1 cellular context compared by ENCODE assay signal in the genomic region with DNA sequence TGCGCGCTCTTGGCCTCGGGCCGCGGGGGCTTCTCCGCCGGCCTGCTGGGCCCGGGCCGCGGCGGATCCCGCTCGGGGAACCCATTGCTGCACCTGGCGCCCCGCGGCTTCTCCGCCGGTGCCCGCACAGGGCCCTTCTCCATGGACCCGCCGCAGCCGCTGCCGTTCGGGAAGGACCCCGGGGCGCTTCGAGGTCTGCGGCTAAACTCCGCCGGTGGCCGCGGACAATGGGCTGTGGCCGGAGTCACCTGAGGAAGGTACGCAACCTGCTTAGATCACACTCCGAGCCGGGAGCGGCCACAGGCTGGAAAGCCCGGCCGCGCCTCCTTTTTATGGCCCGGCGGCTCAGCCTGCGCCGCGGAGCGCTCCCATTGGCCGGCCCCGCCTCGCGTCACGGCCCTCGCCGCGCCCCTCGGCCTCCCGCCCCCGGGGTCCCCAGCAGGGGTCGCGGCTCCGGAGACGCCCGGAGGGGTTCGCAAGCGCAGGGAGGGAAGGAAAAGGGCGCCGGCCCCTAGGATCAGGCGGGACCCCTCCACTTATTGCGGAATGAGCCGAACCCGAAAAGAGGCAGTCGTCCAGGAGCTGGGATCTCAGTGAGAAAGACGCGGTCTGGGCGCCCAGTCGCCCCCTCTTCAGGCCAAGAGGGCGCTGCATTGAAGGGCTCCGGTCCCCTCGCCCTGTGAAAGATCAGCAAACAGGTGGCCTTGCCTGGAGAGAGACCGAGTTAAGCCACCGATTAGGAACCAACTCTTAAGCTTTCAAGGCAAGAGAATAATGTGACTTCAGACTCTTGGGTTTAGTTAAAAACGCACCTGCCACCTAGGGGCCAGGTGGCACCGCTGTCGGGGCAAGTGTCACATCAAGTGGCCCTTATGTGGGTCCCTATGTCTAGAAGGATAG.
A peak's percentile ranks its signal among the peaks of the same experiment; 100 is the strongest.
TF ChIP-seq lines count a peak whose summit lies in the region.

A gene with protein sequence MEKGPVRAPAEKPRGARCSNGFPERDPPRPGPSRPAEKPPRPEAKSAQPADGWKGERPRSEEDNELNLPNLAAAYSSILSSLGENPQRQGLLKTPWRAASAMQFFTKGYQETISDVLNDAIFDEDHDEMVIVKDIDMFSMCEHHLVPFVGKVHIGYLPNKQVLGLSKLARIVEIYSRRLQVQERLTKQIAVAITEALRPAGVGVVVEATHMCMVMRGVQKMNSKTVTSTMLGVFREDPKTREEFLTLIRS (minus strand): TSS at position 306 of the 900 bp plus-strand sequence. CDS start 163 bp downstream, at position 143.

TF ChIP-seq in K562, 482 proteins besides CTCF, POLR2A, EP300 and RAD21 (continued from another document and continues in another):
- TF ChIP-seq, protein P1, sequence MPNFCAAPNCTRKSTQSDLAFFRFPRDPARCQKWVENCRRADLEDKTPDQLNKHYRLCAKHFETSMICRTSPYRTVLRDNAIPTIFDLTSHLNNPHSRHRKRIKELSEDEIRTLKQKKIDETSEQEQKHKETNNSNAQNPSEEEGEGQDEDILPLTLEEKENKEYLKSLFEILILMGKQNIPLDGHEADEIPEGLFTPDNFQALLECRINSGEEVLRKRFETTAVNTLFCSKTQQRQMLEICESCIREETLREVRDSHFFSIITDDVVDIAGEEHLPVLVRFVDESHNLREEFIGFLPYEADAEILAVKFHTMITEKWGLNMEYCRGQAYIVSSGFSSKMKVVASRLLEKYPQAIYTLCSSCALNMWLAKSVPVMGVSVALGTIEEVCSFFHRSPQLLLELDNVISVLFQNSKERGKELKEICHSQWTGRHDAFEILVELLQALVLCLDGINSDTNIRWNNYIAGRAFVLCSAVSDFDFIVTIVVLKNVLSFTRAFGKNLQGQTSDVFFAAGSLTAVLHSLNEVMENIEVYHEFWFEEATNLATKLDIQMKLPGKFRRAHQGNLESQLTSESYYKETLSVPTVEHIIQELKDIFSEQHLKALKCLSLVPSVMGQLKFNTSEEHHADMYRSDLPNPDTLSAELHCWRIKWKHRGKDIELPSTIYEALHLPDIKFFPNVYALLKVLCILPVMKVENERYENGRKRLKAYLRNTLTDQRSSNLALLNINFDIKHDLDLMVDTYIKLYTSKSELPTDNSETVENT (CRISPR knock-in tag; IDR thresholded peaks at IDR 0.05), result no peak
- TF ChIP-seq GATAD2B (IDR thresholded peaks at IDR 0.05; ENCODE audit: borderline replicate concordance) (peak; percentile 24; the same call in 1 of the 2 replicates), LEF1 (IDR thresholded peaks at IDR 0.05) (no peak), DEAF1 (CRISPR knock-in tag; IDR thresholded peaks at IDR 0.05) (no peak), RNF219 (CRISPR knock-in tag; IDR thresholded peaks at IDR 0.05) (no peak), KLF16 (IDR thresholded peaks at IDR 0.05) (no peak), BCL6 (CRISPR knock-in tag; IDR thresholded peaks at IDR 0.05) (no peak), HDAC1 (IDR thresholded peaks at IDR 0.05) (no peak), NCOA6 (IDR thresholded peaks at IDR 0.05) (no peak), CBX3 (IDR thresholded peaks at IDR 0.05; ENCODE audit: borderline replicate concordance in 1 of 2, low read length in 2 of 2) (no peak), HIVEP1 (CRISPR knock-in tag; IDR thresholded peaks at IDR 0.05) (no peak), LARP7 (IDR thresholded peaks at IDR 0.05) (no peak), PHB2 (IDR thresholded peaks at IDR 0.05; ENCODE audit: low read depth) (no peak), HSF4 (CRISPR knock-in tag; IDR thresholded peaks at IDR 0.05; ENCODE audit: borderline replicate concordance) (no peak), GTF2E2 (tag; IDR thresholded peaks at IDR 0.05) (no peak), RBFOX2 (IDR thresholded peaks at IDR 0.05; ENCODE audit: low read depth, low read length) (peak; percentile 91), TEAD1 (CRISPR knock-in tag; IDR thresholded peaks at IDR 0.05) (no peak), SRSF3 (IDR thresholded peaks at IDR 0.05; ENCODE audit: insufficient read depth, low read length) (no peak), ZNF584 (CRISPR knock-in tag; IDR thresholded peaks at IDR 0.05; ENCODE audit: low read depth) (no peak), NFIX (CRISPR knock-in tag; IDR thresholded peaks at IDR 0.05; ENCODE audit: low read depth) (no peak), MTF1 (CRISPR knock-in tag; IDR thresholded peaks at IDR 0.05; ENCODE audit: borderline replicate concordance) (no peak), UBTF (IDR thresholded peaks at IDR 0.05; ENCODE audit: borderline replicate concordance in 1 of 2, low read depth in 2 of 2, low read length in 2 of 2) (no peak), SIN3A (IDR thresholded peaks at IDR 0.05; ENCODE audit: borderline replicate concordance in 2 of 2, control insufficient read depth in 1 of 2, low read depth in 2 of 2, low read length in 2 of 2) (no peak; a peak in 1 of 4 replicates), GTF2F1 (IDR thresholded peaks at IDR 0.05; ENCODE audit: low read depth, low read length) (no peak), PML (IDR thresholded peaks at IDR 0.05; ENCODE audit: low read length) (0 out of 2 replicates have a peak, but pooled peaks have one; percentile 35), ZBTB17 (CRISPR knock-in tag; IDR thresholded peaks at IDR 0.05) (no peak), TCF15 (CRISPR knock-in tag; IDR thresholded peaks at IDR 0.05) (no peak), ZNF143 (CRISPR knock-in tag; IDR thresholded peaks at IDR 0.05) (no peak), SMAD4 (CRISPR knock-in tag; conservative IDR thresholded peaks at IDR 0.05) (0 out of 2 replicates have a peak, but pooled peaks have one; percentile 27), ZNF639 (CRISPR knock-in tag; conservative IDR thresholded peaks at IDR 0.05 in 1 of 2, IDR thresholded peaks at IDR 0.05 in 1 of 2) (no peak), MLX (CRISPR knock-in tag; conservative IDR thresholded peaks at IDR 0.05) (no peak), ZNF282 (CRISPR knock-in tag; IDR thresholded peaks at IDR 0.05) (no peak), ZNF354B (CRISPR knock-in tag; IDR thresholded peaks at IDR 0.05) (no peak), MIER1 (IDR thresholded peaks at IDR 0.05; ENCODE audit: low read depth) (no peak), MAFG (tag; conservative IDR thresholded peaks at IDR 0.05) (no peak), TEAD2 (tag; IDR thresholded peaks at IDR 0.05) (no peak), POLR2AphosphoS5 (IDR thresholded peaks at IDR 0.05; ENCODE audit: control insufficient read depth, insufficient read depth, low read depth, low read length) (peak; percentile 43; the same call in 1 of the 2 replicates), ZKSCAN8 (CRISPR knock-in tag; IDR thresholded peaks at IDR 0.05) (no peak), SRSF7 (optimal IDR thresholded peaks at IDR 0.05; ENCODE audit: low read depth, low read length) (no peak), E2F4 (CRISPR knock-in tag; IDR thresholded peaks at IDR 0.05; ENCODE audit: low read depth) (no peak), ZNF253 (CRISPR knock-in tag; conservative IDR thresholded peaks at IDR 0.05) (no peak), ZNF239 (CRISPR knock-in tag; IDR thresholded peaks at IDR 0.05) (no peak)
- TF ChIP-seq, protein P2, sequence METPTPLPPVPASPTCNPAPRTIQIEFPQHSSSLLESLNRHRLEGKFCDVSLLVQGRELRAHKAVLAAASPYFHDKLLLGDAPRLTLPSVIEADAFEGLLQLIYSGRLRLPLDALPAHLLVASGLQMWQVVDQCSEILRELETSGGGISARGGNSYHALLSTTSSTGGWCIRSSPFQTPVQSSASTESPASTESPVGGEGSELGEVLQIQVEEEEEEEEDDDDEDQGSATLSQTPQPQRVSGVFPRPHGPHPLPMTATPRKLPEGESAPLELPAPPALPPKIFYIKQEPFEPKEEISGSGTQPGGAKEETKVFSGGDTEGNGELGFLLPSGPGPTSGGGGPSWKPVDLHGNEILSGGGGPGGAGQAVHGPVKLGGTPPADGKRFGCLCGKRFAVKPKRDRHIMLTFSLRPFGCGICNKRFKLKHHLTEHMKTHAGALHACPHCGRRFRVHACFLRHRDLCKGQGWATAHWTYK (CRISPR knock-in tag; IDR thresholded peaks at IDR 0.05), result no peak
- TF ChIP-seq, protein P3, sequence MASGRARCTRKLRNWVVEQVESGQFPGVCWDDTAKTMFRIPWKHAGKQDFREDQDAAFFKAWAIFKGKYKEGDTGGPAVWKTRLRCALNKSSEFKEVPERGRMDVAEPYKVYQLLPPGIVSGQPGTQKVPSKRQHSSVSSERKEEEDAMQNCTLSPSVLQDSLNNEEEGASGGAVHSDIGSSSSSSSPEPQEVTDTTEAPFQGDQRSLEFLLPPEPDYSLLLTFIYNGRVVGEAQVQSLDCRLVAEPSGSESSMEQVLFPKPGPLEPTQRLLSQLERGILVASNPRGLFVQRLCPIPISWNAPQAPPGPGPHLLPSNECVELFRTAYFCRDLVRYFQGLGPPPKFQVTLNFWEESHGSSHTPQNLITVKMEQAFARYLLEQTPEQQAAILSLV (tag; IDR thresholded peaks at IDR 0.05), result no peak
- TF ChIP-seq, protein P4, sequence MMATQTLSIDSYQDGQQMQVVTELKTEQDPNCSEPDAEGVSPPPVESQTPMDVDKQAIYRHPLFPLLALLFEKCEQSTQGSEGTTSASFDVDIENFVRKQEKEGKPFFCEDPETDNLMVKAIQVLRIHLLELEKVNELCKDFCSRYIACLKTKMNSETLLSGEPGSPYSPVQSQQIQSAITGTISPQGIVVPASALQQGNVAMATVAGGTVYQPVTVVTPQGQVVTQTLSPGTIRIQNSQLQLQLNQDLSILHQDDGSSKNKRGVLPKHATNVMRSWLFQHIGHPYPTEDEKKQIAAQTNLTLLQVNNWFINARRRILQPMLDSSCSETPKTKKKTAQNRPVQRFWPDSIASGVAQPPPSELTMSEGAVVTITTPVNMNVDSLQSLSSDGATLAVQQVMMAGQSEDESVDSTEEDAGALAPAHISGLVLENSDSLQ (IDR thresholded peaks at IDR 0.05), result 0 out of 2 replicates have a peak, but pooled peaks have one; percentile 16
